ENCODE assay signal across 1 cellular context in the genomic region with DNA sequence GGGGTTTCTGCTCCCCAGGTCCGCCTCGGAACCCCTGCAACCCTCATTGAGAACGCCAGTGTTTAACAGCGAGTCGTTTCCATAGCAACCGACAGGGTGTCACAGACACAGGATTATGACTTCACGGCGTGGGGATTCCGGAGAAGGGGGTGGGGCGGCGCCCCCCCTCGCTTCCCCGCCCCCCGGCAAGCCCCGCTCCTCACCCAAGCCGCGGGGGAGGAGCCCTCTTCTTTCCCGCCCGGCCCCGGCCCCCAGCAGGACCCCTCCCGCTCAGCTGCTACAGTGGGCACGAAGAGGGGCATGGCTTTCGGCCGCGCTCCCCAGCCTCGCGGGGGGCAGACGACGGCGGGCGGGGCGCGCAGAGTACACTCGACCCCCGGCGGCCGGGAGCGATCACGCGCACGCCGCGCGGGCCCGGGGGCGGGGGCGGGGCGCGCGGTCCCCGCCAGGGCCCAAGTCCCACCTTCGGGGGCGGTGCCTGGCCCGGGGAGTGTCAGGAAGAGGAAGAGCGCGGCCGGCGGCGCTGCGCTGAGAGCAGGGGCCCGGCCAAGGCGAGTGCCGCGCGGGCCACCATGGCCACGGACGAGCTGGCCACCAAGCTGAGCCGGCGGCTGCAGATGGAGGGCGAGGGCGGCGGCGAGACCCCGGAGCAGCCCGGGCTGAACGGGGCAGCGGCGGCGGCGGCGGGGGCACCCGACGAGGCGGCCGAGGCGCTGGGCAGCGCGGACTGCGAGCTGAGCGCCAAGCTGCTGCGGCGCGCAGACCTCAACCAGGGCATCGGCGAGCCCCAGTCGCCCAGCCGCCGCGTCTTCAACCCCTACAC.
TF ChIP-seq lines count a peak whose summit lies in the region.

A gene with protein sequence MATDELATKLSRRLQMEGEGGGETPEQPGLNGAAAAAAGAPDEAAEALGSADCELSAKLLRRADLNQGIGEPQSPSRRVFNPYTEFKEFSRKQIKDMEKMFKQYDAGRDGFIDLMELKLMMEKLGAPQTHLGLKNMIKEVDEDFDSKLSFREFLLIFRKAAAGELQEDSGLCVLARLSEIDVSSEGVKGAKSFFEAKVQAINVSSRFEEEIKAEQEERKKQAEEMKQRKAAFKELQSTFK (plus strand): TSS at position 489 of the 823 bp plus-strand sequence. CDS start 84 bp downstream, at position 573.

TF ChIP-seq in HepG2, 621 proteins besides CTCF, POLR2A, EP300 and RAD21 (continued from another document and continues in another):
- TF ChIP-seq, protein P1, sequence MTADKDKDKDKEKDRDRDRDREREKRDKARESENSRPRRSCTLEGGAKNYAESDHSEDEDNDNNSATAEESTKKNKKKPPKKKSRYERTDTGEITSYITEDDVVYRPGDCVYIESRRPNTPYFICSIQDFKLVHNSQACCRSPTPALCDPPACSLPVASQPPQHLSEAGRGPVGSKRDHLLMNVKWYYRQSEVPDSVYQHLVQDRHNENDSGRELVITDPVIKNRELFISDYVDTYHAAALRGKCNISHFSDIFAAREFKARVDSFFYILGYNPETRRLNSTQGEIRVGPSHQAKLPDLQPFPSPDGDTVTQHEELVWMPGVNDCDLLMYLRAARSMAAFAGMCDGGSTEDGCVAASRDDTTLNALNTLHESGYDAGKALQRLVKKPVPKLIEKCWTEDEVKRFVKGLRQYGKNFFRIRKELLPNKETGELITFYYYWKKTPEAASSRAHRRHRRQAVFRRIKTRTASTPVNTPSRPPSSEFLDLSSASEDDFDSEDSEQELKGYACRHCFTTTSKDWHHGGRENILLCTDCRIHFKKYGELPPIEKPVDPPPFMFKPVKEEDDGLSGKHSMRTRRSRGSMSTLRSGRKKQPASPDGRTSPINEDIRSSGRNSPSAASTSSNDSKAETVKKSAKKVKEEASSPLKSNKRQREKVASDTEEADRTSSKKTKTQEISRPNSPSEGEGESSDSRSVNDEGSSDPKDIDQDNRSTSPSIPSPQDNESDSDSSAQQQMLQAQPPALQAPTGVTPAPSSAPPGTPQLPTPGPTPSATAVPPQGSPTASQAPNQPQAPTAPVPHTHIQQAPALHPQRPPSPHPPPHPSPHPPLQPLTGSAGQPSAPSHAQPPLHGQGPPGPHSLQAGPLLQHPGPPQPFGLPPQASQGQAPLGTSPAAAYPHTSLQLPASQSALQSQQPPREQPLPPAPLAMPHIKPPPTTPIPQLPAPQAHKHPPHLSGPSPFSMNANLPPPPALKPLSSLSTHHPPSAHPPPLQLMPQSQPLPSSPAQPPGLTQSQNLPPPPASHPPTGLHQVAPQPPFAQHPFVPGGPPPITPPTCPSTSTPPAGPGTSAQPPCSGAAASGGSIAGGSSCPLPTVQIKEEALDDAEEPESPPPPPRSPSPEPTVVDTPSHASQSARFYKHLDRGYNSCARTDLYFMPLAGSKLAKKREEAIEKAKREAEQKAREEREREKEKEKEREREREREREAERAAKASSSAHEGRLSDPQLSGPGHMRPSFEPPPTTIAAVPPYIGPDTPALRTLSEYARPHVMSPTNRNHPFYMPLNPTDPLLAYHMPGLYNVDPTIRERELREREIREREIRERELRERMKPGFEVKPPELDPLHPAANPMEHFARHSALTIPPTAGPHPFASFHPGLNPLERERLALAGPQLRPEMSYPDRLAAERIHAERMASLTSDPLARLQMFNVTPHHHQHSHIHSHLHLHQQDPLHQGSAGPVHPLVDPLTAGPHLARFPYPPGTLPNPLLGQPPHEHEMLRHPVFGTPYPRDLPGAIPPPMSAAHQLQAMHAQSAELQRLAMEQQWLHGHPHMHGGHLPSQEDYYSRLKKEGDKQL (CRISPR knock-in tag; IDR thresholded peaks at IDR 0.05; ENCODE audit: low read depth): no peak
- TF ChIP-seq ESRRA (CRISPR knock-in tag; IDR thresholded peaks at IDR 0.05; ENCODE audit: low read depth): no peak
- no peak for TF ChIP-seq PPARG (CRISPR knock-in tag; conservative IDR thresholded peaks at IDR 0.05)
- TF ChIP-seq YEATS2 (CRISPR knock-in tag; IDR thresholded peaks at IDR 0.05; ENCODE audit: borderline replicate concordance): no peak
- TF ChIP-seq FOSL2 (CRISPR knock-in tag; IDR thresholded peaks at IDR 0.05): no peak
- TF ChIP-seq CBX5 (CRISPR knock-in tag; IDR thresholded peaks at IDR 0.05; ENCODE audit: borderline replicate concordance): no peak
- TF ChIP-seq JARID2 (CRISPR knock-in tag; IDR thresholded peaks at IDR 0.05; ENCODE audit: insufficient replicate concordance): no peak
- peak; percentile 71 for TF ChIP-seq POLR2G (IDR thresholded peaks at IDR 0.05; ENCODE audit: low read depth, low read length)
- TF ChIP-seq JUND (CRISPR knock-in tag; IDR thresholded peaks at IDR 0.05): no peak
- TF ChIP-seq, protein P2, sequence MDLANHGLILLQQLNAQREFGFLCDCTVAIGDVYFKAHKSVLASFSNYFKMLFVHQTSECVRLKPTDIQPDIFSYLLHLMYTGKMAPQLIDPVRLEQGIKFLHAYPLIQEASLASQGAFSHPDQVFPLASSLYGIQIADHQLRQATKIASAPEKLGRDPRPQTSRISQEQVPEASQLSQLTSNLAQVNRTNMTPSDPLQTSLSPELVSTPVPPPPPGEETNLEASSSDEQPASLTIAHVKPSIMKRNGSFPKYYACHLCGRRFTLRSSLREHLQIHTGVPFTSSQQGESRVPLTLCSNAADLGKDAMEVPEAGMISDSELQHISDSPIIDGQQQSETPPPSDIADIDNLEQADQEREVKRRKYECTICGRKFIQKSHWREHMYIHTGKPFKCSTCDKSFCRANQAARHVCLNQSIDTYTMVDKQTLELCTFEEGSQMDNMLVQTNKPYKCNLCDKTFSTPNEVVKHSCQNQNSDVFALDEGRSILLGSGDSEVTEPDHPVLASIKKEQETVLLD (CRISPR knock-in tag; IDR thresholded peaks at IDR 0.05; ENCODE audit: low read depth): no peak
- TF ChIP-seq NCOA1 (CRISPR knock-in tag; IDR thresholded peaks at IDR 0.05): no peak
- TF ChIP-seq, protein P3, sequence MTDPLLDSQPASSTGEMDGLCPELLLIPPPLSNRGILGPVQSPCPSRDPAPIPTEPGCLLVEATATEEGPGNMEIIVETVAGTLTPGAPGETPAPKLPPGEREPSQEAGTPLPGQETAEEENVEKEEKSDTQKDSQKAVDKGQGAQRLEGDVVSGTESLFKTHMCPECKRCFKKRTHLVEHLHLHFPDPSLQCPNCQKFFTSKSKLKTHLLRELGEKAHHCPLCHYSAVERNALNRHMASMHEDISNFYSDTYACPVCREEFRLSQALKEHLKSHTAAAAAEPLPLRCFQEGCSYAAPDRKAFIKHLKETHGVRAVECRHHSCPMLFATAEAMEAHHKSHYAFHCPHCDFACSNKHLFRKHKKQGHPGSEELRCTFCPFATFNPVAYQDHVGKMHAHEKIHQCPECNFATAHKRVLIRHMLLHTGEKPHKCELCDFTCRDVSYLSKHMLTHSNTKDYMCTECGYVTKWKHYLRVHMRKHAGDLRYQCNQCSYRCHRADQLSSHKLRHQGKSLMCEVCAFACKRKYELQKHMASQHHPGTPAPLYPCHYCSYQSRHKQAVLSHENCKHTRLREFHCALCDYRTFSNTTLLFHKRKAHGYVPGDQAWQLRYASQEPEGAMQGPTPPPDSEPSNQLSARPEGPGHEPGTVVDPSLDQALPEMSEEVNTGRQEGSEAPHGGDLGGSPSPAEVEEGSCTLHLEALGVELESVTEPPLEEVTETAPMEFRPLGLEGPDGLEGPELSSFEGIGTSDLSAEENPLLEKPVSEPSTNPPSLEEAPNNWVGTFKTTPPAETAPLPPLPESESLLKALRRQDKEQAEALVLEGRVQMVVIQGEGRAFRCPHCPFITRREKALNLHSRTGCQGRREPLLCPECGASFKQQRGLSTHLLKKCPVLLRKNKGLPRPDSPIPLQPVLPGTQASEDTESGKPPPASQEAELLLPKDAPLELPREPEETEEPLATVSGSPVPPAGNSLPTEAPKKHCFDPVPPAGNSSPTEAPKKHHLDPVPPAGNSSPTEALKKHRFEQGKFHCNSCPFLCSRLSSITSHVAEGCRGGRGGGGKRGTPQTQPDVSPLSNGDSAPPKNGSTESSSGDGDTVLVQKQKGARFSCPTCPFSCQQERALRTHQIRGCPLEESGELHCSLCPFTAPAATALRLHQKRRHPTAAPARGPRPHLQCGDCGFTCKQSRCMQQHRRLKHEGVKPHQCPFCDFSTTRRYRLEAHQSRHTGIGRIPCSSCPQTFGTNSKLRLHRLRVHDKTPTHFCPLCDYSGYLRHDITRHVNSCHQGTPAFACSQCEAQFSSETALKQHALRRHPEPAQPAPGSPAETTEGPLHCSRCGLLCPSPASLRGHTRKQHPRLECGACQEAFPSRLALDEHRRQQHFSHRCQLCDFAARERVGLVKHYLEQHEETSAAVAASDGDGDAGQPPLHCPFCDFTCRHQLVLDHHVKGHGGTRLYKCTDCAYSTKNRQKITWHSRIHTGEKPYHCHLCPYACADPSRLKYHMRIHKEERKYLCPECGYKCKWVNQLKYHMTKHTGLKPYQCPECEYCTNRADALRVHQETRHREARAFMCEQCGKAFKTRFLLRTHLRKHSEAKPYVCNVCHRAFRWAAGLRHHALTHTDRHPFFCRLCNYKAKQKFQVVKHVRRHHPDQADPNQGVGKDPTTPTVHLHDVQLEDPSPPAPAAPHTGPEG (CRISPR knock-in tag; IDR thresholded peaks at IDR 0.05): 0 out of 2 replicates have a peak, but pooled peaks have one; percentile 47
- TF ChIP-seq, protein P4, sequence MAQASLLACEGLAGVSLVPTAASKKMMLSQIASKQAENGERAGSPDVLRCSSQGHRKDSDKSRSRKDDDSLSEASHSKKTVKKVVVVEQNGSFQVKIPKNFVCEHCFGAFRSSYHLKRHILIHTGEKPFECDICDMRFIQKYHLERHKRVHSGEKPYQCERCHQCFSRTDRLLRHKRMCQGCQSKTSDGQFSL (CRISPR knock-in tag; IDR thresholded peaks at IDR 0.05): no peak
- no peak for TF ChIP-seq MAZ (IDR thresholded peaks at IDR 0.05; ENCODE audit: borderline replicate concordance, low read depth, low read length)
- TF ChIP-seq MAZ (CRISPR knock-in tag; IDR thresholded peaks at IDR 0.05; ENCODE audit: low read depth): peak; percentile 60; the same call in 1 of the 2 replicates
- TF ChIP-seq ZNF24 (IDR thresholded peaks at IDR 0.05): no peak
- TF ChIP-seq REPIN1 (CRISPR knock-in tag; IDR thresholded peaks at IDR 0.05; ENCODE audit: borderline replicate concordance, low read depth): no peak
- no peak for TF ChIP-seq ZFYVE20 (CRISPR knock-in tag; IDR thresholded peaks at IDR 0.05; ENCODE audit: borderline replicate concordance, low read depth)
- TF ChIP-seq, protein P5, sequence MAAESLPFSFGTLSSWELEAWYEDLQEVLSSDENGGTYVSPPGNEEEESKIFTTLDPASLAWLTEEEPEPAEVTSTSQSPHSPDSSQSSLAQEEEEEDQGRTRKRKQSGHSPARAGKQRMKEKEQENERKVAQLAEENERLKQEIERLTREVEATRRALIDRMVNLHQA (CRISPR knock-in tag; IDR thresholded peaks at IDR 0.05): no peak
- no peak for TF ChIP-seq KDM6A (CRISPR knock-in tag; IDR thresholded peaks at IDR 0.05; ENCODE audit: low read depth)
- TF ChIP-seq IKZF1 (IDR thresholded peaks at IDR 0.05): no peak
- no peak for TF ChIP-seq ZNF556 (CRISPR knock-in tag; IDR thresholded peaks at IDR 0.05; ENCODE audit: borderline replicate concordance)
- TF ChIP-seq CBX1 (IDR thresholded peaks at IDR 0.05; ENCODE audit: low read depth): no peak
- TF ChIP-seq CEBPB (IDR thresholded peaks at IDR 0.05; ENCODE audit: borderline replicate concordance, low read depth, low read length): no peak
- TF ChIP-seq ZNF557 (CRISPR knock-in tag; IDR thresholded peaks at IDR 0.05): no peak
- no peak for TF ChIP-seq HNRNPLL (IDR thresholded peaks at IDR 0.05; ENCODE audit: low read depth, low read length, poor library complexity, severe bottlenecking)
- TF ChIP-seq, protein P6, sequence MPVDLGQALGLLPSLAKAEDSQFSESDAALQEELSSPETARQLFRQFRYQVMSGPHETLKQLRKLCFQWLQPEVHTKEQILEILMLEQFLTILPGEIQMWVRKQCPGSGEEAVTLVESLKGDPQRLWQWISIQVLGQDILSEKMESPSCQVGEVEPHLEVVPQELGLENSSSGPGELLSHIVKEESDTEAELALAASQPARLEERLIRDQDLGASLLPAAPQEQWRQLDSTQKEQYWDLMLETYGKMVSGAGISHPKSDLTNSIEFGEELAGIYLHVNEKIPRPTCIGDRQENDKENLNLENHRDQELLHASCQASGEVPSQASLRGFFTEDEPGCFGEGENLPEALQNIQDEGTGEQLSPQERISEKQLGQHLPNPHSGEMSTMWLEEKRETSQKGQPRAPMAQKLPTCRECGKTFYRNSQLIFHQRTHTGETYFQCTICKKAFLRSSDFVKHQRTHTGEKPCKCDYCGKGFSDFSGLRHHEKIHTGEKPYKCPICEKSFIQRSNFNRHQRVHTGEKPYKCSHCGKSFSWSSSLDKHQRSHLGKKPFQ (CRISPR knock-in tag; IDR thresholded peaks at IDR 0.05; ENCODE audit: insufficient replicate concordance): no peak
- no peak for TF ChIP-seq ZNF333 (CRISPR knock-in tag; IDR thresholded peaks at IDR 0.05; ENCODE audit: borderline replicate concordance)
- TF ChIP-seq, protein P7, sequence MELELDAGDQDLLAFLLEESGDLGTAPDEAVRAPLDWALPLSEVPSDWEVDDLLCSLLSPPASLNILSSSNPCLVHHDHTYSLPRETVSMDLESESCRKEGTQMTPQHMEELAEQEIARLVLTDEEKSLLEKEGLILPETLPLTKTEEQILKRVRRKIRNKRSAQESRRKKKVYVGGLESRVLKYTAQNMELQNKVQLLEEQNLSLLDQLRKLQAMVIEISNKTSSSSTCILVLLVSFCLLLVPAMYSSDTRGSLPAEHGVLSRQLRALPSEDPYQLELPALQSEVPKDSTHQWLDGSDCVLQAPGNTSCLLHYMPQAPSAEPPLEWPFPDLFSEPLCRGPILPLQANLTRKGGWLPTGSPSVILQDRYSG (CRISPR knock-in tag; IDR thresholded peaks at IDR 0.05): no peak
- no peak for TF ChIP-seq CHD2 (IDR thresholded peaks at IDR 0.05; ENCODE audit: low read depth, low read length)
- no peak for TF ChIP-seq GTF3A (CRISPR knock-in tag; conservative IDR thresholded peaks at IDR 0.05)
- TF ChIP-seq ZNF10 (CRISPR knock-in tag; IDR thresholded peaks at IDR 0.05; ENCODE audit: borderline replicate concordance, low read depth): no peak
- no peak for TF ChIP-seq ATM (IDR thresholded peaks at IDR 0.05; ENCODE audit: borderline replicate concordance)
- TF ChIP-seq SMYD3 (CRISPR knock-in tag; IDR thresholded peaks at IDR 0.05): no peak
- peak; percentile 60 for TF ChIP-seq POLR2AphosphoS5 (IDR thresholded peaks at IDR 0.05; ENCODE audit: low read depth, low read length)
- TF ChIP-seq, protein P8, sequence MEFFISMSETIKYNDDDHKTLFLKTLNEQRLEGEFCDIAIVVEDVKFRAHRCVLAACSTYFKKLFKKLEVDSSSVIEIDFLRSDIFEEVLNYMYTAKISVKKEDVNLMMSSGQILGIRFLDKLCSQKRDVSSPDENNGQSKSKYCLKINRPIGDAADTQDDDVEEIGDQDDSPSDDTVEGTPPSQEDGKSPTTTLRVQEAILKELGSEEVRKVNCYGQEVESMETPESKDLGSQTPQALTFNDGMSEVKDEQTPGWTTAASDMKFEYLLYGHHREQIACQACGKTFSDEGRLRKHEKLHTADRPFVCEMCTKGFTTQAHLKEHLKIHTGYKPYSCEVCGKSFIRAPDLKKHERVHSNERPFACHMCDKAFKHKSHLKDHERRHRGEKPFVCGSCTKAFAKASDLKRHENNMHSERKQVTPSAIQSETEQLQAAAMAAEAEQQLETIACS (CRISPR knock-in tag; IDR thresholded peaks at IDR 0.05): peak; percentile 72
- TF ChIP-seq HNF4G (IDR thresholded peaks at IDR 0.05; ENCODE audit: borderline replicate concordance, low read depth, low read length): 0 out of 2 replicates have a peak, but pooled peaks have one; percentile 2
- no peak for TF ChIP-seq HNF4G (CRISPR knock-in tag; IDR thresholded peaks at IDR 0.05; ENCODE audit: borderline replicate concordance, low read depth)
- TF ChIP-seq ZNF329 (CRISPR knock-in tag; IDR thresholded peaks at IDR 0.05; ENCODE audit: low read depth): 0 out of 2 replicates have a peak, but pooled peaks have one; percentile 38
- no peak for TF ChIP-seq U2AF1 (optimal IDR thresholded peaks at IDR 0.05; ENCODE audit: low read depth, low read length)
- no peak for TF ChIP-seq ZNF367 (CRISPR knock-in tag; IDR thresholded peaks at IDR 0.05; ENCODE audit: borderline replicate concordance)
- no peak for TF ChIP-seq ZNF136 (CRISPR knock-in tag; IDR thresholded peaks at IDR 0.05; ENCODE audit: low read depth)
- no peak for TF ChIP-seq ZFP36L1 (CRISPR knock-in tag; IDR thresholded peaks at IDR 0.05)
